Comparison of ENCODE assay signal across 8 cellular contexts in genomic region chr16:72876221-72876620, GRCh38.
DNase-seq lines count a peak whose midpoint lies in the region; ATAC-seq lines count a peak whose summit lies in the region.

No MANE protein-coding gene starts in this region.

- H2BK12ac ChIP-seq in mesenchymal stem cell (ENCODE audit: low read length in 2 of 2): peak overlapping the region in 1 of 2 experiments; percentile 15

- no peak overlapping the region for H2AK5ac ChIP-seq in mesenchymal stem cell (ENCODE audit: low read length, severe bottlenecking)

- no peak overlapping the region for H2AFZ ChIP-seq in mesenchymal stem cell (ENCODE audit: low read depth, low read length)

- no peak overlapping the region for H2BK15ac ChIP-seq in mesenchymal stem cell (ENCODE audit: low read depth, poor library complexity, severe bottlenecking)

- ATAC-seq in HG02623 (IDR thresholded peaks at IDR 0.05; ENCODE audit: unreplicated experiment) (peak; percentile 47), T-helper 17 cell (no peak), HG02884 (IDR thresholded peaks at IDR 0.05; ENCODE audit: unreplicated experiment) (no peak)

- no peak overlapping the region for H2BK120ac ChIP-seq in mesenchymal stem cell (ENCODE audit: low read depth, low read length)

- H3K4me3 Mint-ChIP-seq in T-helper 17 cell: no peak overlapping the region

- H3K4ac ChIP-seq in mesenchymal stem cell (ENCODE audit: low read depth in 1 of 2, low read length in 2 of 2): no peak overlapping the region

- H3K9ac ChIP-seq in adipocyte (ENCODE audit: low read length): peak overlapping the region; percentile 11
- peak overlapping the region; percentile 56 for H3K9ac ChIP-seq in mesenchymal stem cell (ENCODE audit: low read length)

- no peaks in the 10 kb centered on the region for H3K36me3 ChIP-seq in adipocyte (ENCODE audit: control insufficient read depth, insufficient read depth, low read length, severe bottlenecking)
- H3K36me3 ChIP-seq in mesenchymal stem cell (ENCODE audit: control insufficient read depth in 1 of 2, insufficient read depth in 2 of 2, low read depth in 1 of 2, low read length in 2 of 2): no peaks in the 10 kb centered on the region

- no peak overlapping the region for H3K23ac ChIP-seq in mesenchymal stem cell (ENCODE audit: low read length in 2 of 2)

- H2BK5ac ChIP-seq in mesenchymal stem cell (ENCODE audit: low read depth, low read length, poor library complexity, severe bottlenecking): no peak overlapping the region

- peaks cover 5% of the 10 kb centered on the region for H3K79me1 ChIP-seq in mesenchymal stem cell (replicated peaks; ENCODE audit: low read length, poor library complexity, severe bottlenecking)

- no peaks in the 10 kb centered on the region for H3K27me3 ChIP-seq in adipocyte (replicated peaks; ENCODE audit: control insufficient read depth, insufficient read depth, low read length)
- H3K27me3 ChIP-seq in mesenchymal stem cell (ENCODE audit: control insufficient read depth in 1 of 2, insufficient read depth in 1 of 2, low read length in 2 of 2): no peaks in the 10 kb centered on the region

- H3K27ac ChIP-seq in mesenchymal stem cell (ENCODE audit: low read length, poor library complexity, severe bottlenecking): peak overlapping the region; percentile 61

- peaks cover 40% of the 10 kb centered on the region for H3K4me1 ChIP-seq in adipocyte (ENCODE audit: control insufficient read depth, insufficient read depth, low read length)
- peaks cover 11% of the 10 kb centered on the region for H3K4me1 ChIP-seq in mesenchymal stem cell (ENCODE audit: control insufficient read depth, insufficient read depth, low read depth, low read length)

- no peak overlapping the region for H4K8ac ChIP-seq in mesenchymal stem cell (ENCODE audit: low read length)

- H3K14ac ChIP-seq in mesenchymal stem cell (ENCODE audit: low read length in 2 of 2): no peak overlapping the region

- DNase-seq in AML-193 (lab: John Stamatoyannopoulos, UW) (peak; percentile 82 to 89), adipocyte (ENCODE audit: low read depth) (peak; percentile 75), mesenchymal stem cell (peak; percentile 87), T-helper 17 cell (no peak), kidney glomerular epithelial cell (lab: John Stamatoyannopoulos, UW) (no peak), DMS153 (lab: John Stamatoyannopoulos, UW) (no peak)

- no peak overlapping the region for H3K4me2 ChIP-seq in mesenchymal stem cell (ENCODE audit: low read length, poor library complexity, severe bottlenecking)

- no peak overlapping the region for H3K27ac Mint-ChIP-seq in T-helper 17 cell

- H3K9me3 ChIP-seq in adipocyte (ENCODE audit: control insufficient read depth, low read length): no peaks in the 10 kb centered on the region
- H3K9me3 ChIP-seq in mesenchymal stem cell (ENCODE audit: control insufficient read depth, low read length): no peaks in the 10 kb centered on the region
- no peaks in the 10 kb centered on the region for H3K9me3 ChIP-seq in T-helper 17 cell (ENCODE audit: control insufficient read depth, low read length, poor library complexity, severe bottlenecking)

- no peak overlapping the region for H4K91ac ChIP-seq in mesenchymal stem cell (ENCODE audit: low read length)

- H3K4me1 Mint-ChIP-seq in T-helper 17 cell: no peaks in the 10 kb centered on the region

- no peak overlapping the region for H3K4me3 ChIP-seq in adipocyte (ENCODE audit: low read length)
- no peak overlapping the region for H3K4me3 ChIP-seq in mesenchymal stem cell (ENCODE audit: insufficient read depth in 1 of 2, low read depth in 1 of 2, low read length in 2 of 2)

- no peaks in the 10 kb centered on the region for H3K36me3 Mint-ChIP-seq in T-helper 17 cell (ENCODE audit: low read depth)

- WGBS in mesenchymal stem cell: 86% methylated on average over 1 of the region's 8 CpGs

- peaks cover 14% of the 10 kb centered on the region for H3K27me3 Mint-ChIP-seq in T-helper 17 cell

- H3K18ac ChIP-seq in mesenchymal stem cell (ENCODE audit: low read depth in 1 of 2, low read length in 2 of 2): no peak overlapping the region

Comparison
In these comparisons a context has a peak if more than half of its experiments do, and no peak if none do; other contexts are left out.
1. DNase-seq: peak in AML-193 (2 of 2), adipocyte (single experiment) and mesenchymal stem cell (single experiment); none in T-helper 17 cell (0 of 3), kidney glomerular epithelial cell (single experiment) and DMS153 (single experiment).